In the genomic region with DNA sequence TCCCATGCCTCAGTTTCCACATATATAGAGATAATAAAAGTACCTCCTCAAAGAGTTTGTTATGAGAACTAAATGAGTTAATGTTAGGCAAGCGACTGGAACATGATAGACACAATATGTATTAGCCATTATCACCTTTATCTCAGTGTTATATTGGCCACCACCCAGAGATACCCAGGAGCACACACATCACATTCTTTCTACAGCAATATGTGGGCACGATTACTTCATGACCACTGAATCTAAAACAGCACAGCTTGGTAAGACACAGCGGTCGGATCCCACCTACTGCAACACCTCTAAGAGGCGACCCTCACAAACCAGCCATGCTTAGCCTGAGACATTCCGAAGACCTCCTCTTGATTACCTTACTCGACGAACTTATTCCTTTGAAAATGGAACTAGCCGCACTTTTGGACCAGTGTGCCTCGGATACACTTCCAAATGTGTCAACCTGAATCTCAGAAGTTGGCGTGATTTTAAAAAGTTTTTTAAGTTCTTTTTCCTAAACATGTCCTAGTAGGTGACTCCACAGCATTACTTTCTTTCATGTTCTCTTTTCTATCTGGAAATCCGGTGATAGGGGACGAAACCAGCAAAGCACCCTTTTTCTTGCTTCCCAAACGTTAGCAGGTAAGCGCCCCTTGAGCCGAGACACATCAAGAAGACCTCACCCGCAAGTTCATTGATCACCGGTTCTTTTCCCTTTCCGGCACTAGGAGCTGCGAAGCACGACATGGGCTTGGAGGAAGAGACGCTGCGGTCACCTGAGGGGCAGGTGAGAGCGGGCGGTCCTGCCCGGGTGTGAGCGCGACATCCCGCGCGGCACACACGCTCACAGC, we compare ENCODE assay signal across 8 cellular contexts. TPM values are rescaled to one million over a fixed set of nuclear protein-coding genes. Genes with fewer than 3 reads are reported as not detected.
DNase-seq lines count a peak whose midpoint lies in the region; ATAC-seq lines count a peak whose summit lies in the region.

No MANE protein-coding gene starts in this region.

- peak overlapping the region; percentile 90 for H3K27ac ChIP-seq in duodenal mucosa (ENCODE audit: low read depth, low read length)

- no peaks in the 10 kb centered on the region for H3K9me3 ChIP-seq in duodenal mucosa (ENCODE audit: control insufficient read depth in 1 of 2, low read length in 2 of 2)

- H3K9me3 Mint-ChIP-seq in naive B cell: no peaks in the 10 kb centered on the region

- DNase-seq in Right ventricle myocardium superior: no peak
- DNase-seq in left cardiac atrium: no peak
- DNase-seq in NCI-H526 (lab: John Stamatoyannopoulos, UW): peak; percentile 13 to 72
- no peak for DNase-seq in naive B cell

- peaks cover 0 to 5% of the 10 kb centered on the region in 2 donors for H3K36me3 Mint-ChIP-seq in naive B cell

- peak overlapping the region; percentile 87 to 96 for H3K4me3 ChIP-seq in duodenal mucosa (ENCODE audit: low read depth in 1 of 2, low read length in 2 of 2)

- peak overlapping the region; percentile 86 to 97 (median 92) for H3K4me3 Mint-ChIP-seq in naive B cell

- H3K36me3 ChIP-seq in duodenal mucosa (ENCODE audit: control insufficient read depth in 1 of 2, insufficient read depth in 2 of 2, low read length in 2 of 2): peaks cover 0 to 6% of the 10 kb centered on the region in 2 donors

- H3K9ac ChIP-seq in duodenal mucosa (ENCODE audit: low read depth in 1 of 2, low read length in 2 of 2): peak overlapping the region; percentile 70 to 92

- H3K27ac Mint-ChIP-seq in naive B cell: peak overlapping the region; percentile 40 to 94 (median 84)

- H3K27me3 ChIP-seq in duodenal mucosa (ENCODE audit: control insufficient read depth in 1 of 2, insufficient read depth in 2 of 2, low read length in 2 of 2): no peaks in the 10 kb centered on the region

- H3K27me3 Mint-ChIP-seq in naive B cell: no peaks in the 10 kb centered on the region

- peaks cover 35 to 38% of the 10 kb centered on the region in 2 donors for H3K4me1 ChIP-seq in duodenal mucosa (ENCODE audit: control insufficient read depth in 1 of 2, insufficient read depth in 2 of 2, low read length in 2 of 2)

- intact Hi-C loops in Right ventricle myocardium superior (cut with DNase I) (no loop called here), left cardiac atrium (cut with DNase I) (no loop called here)

- H3K4me1 Mint-ChIP-seq in naive B cell: peaks cover 28 to 43% (median 41%) of the 10 kb centered on the region in 3 donors

- ATAC-seq in Right ventricle myocardium superior (ENCODE audit: poor library complexity): peak; percentile 1
- no peak for ATAC-seq in left cardiac atrium
- no peak for ATAC-seq in naive B cell (ENCODE audit: low read depth in 2 of 2)
- ATAC-seq in HG03039 (IDR thresholded peaks at IDR 0.05; ENCODE audit: unreplicated experiment): no peak
- no peak for ATAC-seq in GM18868 (IDR thresholded peaks at IDR 0.05; ENCODE audit: unreplicated experiment)
- ATAC-seq in HG03159 (IDR thresholded peaks at IDR 0.05; ENCODE audit: unreplicated experiment): no peak

RNA-seq across cellular contexts. Expression of a gene that starts 0.9 kb away (rescaled TPM):
- total RNA-seq in Right ventricle myocardium superior (4.9 TPM), left cardiac atrium (10 to 100 TPM in 1 of 2 donors, 1 to 10 TPM in 1; 8.4 to 20.8 TPM)
- polyA plus RNA-seq in naive B cell (ENCODE audit: low read depth in 6 of 6): 10 to 100 TPM; 12.7 to 23.3 (median 14.7) TPM

Comparison
In these comparisons a context has a peak if more than half of its experiments do, and no peak if none do; other contexts are left out.
1. DNase-seq: peak in NCI-H526 (2 of 2); none in Right ventricle myocardium superior (single experiment), left cardiac atrium (single experiment) and naive B cell (single experiment).